Comparison of ENCODE assay signal across 20 cellular contexts in the genomic region with DNA sequence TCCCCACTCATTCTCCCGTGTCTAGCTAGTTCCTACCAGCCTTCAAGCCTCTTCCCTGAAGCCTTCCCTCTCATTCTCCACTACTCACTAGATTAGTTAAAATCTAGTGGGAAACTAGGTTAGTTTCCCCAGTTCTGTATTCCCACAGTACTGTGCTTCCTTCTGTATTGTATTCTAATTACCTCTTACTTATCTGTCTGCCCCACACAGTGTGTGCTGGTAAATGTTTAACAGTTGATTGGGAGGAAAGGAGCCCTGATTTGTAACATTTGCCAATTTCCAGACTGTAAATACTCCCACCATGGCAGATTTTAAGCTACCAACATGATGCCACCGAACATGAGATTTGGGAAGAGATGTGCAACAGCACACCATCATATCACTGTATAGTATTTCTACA. TPM values are rescaled to one million over a fixed set of nuclear protein-coding genes. Genes with fewer than 3 reads are reported as not detected.
A peak's percentile ranks its signal among the peaks of the same experiment; 100 is the strongest.
DNase-seq lines count a peak whose midpoint lies in the region; ATAC-seq and TF ChIP-seq lines count a peak whose summit lies in the region.
"Had no signal": no experiment of that assay in that cellular context is flagged by ENCODE, and none has a peak within 500 bp of the region (broad histone marks: within the 10 kb centered on the region; RNA-seq: fewer than 3 reads in every experiment).

No MANE protein-coding gene starts in this region.

- no peaks in the 10 kb centered on the region for H3K36me3 Mint-ChIP-seq in endodermal cell (ENCODE audit: low read depth)
- H3K36me3 Mint-ChIP-seq: CD14-positive monocyte had no signal

- no peaks in the 10 kb centered on the region for H3K27me3 ChIP-seq in endodermal cell (ENCODE audit: control insufficient read depth, insufficient read depth, low read length, poor library complexity, severe bottlenecking)
- H3K27me3 ChIP-seq: BE2C; BLaER1 treated with 17β-estradiol and CSF1 and Interleukin-3, amounts not matched to agents 10 nM and 100 nM had no signal

- H3K27me3 Mint-ChIP-seq in endodermal cell (ENCODE audit: insufficient read depth): peaks cover 2% of the 10 kb centered on the region
- H3K27me3 Mint-ChIP-seq: CD4-positive, alpha-beta T cell; CD8-positive, alpha-beta memory T cell had no signal

- WGBS in endodermal cell (ENCODE audit: insufficient coverage in 1 of 2, insufficient read length in 1 of 2), 2 experiments: 75 to 100% methylated on average over 1 to 2 of the region's 2 CpGs

- peak overlapping the region; percentile 37 for H3K4me3 ChIP-seq in endodermal cell (ENCODE audit: low read length)
- H3K4me3 ChIP-seq: BLaER1 treated with 17β-estradiol and CSF1 and Interleukin-3, amounts not matched to agents 10 nM and 100 nM; GM12878; GM23248 had no signal

- H3K27ac Mint-ChIP-seq in endodermal cell: no peak overlapping the region
- H3K27ac Mint-ChIP-seq: CD14-positive monocyte; CD4-positive, alpha-beta T cell; CD8-positive, alpha-beta memory T cell had no signal

- TF ChIP-seq CTCF in endodermal cell (conservative IDR thresholded peaks at IDR 0.05): no peak

- H3K36me3 ChIP-seq in endodermal cell (ENCODE audit: control insufficient read depth, insufficient read depth, low read length): no peaks in the 10 kb centered on the region
- H3K36me3 ChIP-seq: BE2C; BLaER1 treated with 17β-estradiol and CSF1 and Interleukin-3, amounts not matched to agents 10 nM and 100 nM had no signal

- H3K9me3 ChIP-seq in endodermal cell (ENCODE audit: control insufficient read depth, low read length): peaks cover 4% of the 10 kb centered on the region
- H3K9me3 ChIP-seq: BE2C had no signal

- no peak for ATAC-seq in GM21360 (IDR thresholded peaks at IDR 0.05; ENCODE audit: unreplicated experiment)
- no peak for ATAC-seq in HG03045 (IDR thresholded peaks at IDR 0.05; ENCODE audit: unreplicated experiment)
- ATAC-seq: GM12878 had no signal

- H3K4me1 ChIP-seq in endodermal cell (ENCODE audit: control insufficient read depth, insufficient read depth, low read length): peaks cover 7% of the 10 kb centered on the region
- H3K4me1 ChIP-seq: BE2C; BLaER1 treated with 17β-estradiol and CSF1 and Interleukin-3, amounts not matched to agents 10 nM and 100 nM had no signal

- H3K9ac ChIP-seq in endodermal cell (ENCODE audit: extremely low read depth, low read length, poor library complexity, severe bottlenecking): peak overlapping the region; percentile 66
- H3K9ac ChIP-seq: BLaER1 treated with 17β-estradiol and CSF1 and Interleukin-3, amounts not matched to agents 10 nM and 100 nM; GM23248 had no signal

- peaks cover 8% of the 10 kb centered on the region for H3K4me1 Mint-ChIP-seq in endodermal cell
- H3K4me1 Mint-ChIP-seq: CD14-positive monocyte; CD8-positive, alpha-beta memory T cell had no signal

- peak; percentile 33 for DNase-seq in Ammon's horn (ENCODE audit: low spot score)
- peak; percentile 46 for DNase-seq in endodermal cell
- DNase-seq in kidney tubule cell (ENCODE audit: low spot score): peak; percentile 9
- no peak for DNase-seq in NCI-H1105 (lab: John Stamatoyannopoulos, UW)
- DNase-seq: BE2C; CD4-positive, alpha-beta T cell; CD8-positive, alpha-beta memory T cell; DMS 273 treated with DMSO at 0.1 percent for 48 hours; DMS79; EL; GDM1; GM23248; H7; HCEC 1CT had no signal

- H3K9me3 Mint-ChIP-seq in endodermal cell: no peaks in the 10 kb centered on the region
- H3K9me3 Mint-ChIP-seq: CD14-positive monocyte; CD4-positive, alpha-beta T cell; CD8-positive, alpha-beta memory T cell had no signal

- no peak overlapping the region for H3K27ac ChIP-seq in endodermal cell (ENCODE audit: low read depth, low read length)
- H3K27ac ChIP-seq: 22Rv1; BLaER1 treated with 17β-estradiol and CSF1 and Interleukin-3, amounts not matched to agents 10 nM and 100 nM; GM23248 had no signal

- H3K4me3 Mint-ChIP-seq in endodermal cell: no peak overlapping the region
- H3K4me3 Mint-ChIP-seq: CD14-positive monocyte; CD4-positive, alpha-beta T cell; CD8-positive, alpha-beta memory T cell had no signal

RNA-seq across cellular contexts. Expression of a gene that starts 8.3 kb away (rescaled TPM):
- total RNA-seq in endodermal cell: 10 to 100 TPM; 17.5 to 19.4 TPM
- 5.6 TPM for polyA plus RNA-seq in endodermal cell (2013, experiment 1 of 2)
- polyA plus RNA-seq in endodermal cell (2013, experiment 2 of 2): 5.9 TPM
- polyA plus RNA-seq: CD14-positive monocyte had no signal

RNA-seq across cellular contexts. Expression of a gene that starts 26.5 kb away (rescaled TPM):
- total RNA-seq in endodermal cell: 10 to 100 TPM; 50.7 to 61.0 TPM
- polyA plus RNA-seq in endodermal cell (2013, experiment 1 of 2): 75.5 TPM
- 72.9 TPM for polyA plus RNA-seq in endodermal cell (2013, experiment 2 of 2)
